ENCODE assay signal across 1 cellular context in the genomic region with DNA sequence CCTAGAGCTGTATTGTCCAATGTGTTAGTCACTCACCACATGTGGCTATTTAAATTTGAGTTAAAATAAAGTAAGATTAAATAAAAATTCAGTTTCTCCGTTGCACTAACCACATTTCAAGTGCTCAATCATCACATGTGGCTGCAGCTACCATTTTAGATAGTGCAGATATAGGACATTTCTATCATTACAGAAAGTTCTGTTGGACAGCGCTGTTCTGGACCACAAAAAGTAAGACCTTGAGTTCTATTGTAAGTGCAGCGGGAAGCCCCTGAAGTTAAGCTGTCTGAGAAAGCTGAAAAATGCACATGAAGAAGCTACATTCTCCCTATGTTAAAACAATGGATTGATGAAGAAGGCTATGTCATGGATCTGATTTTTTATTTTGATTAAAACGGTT.
TF ChIP-seq lines count a peak whose summit lies in the region.

No MANE protein-coding gene starts in this region.

TF ChIP-seq in H1, 55 proteins besides CTCF, POLR2A, EP300 and RAD21:
- TF ChIP-seq TBP (IDR thresholded peaks at IDR 0.05; ENCODE audit: low read depth, low read length), result no peak
- no peak for TF ChIP-seq SP4 (IDR thresholded peaks at IDR 0.05; ENCODE audit: low read length)
- TF ChIP-seq, protein P1, sequence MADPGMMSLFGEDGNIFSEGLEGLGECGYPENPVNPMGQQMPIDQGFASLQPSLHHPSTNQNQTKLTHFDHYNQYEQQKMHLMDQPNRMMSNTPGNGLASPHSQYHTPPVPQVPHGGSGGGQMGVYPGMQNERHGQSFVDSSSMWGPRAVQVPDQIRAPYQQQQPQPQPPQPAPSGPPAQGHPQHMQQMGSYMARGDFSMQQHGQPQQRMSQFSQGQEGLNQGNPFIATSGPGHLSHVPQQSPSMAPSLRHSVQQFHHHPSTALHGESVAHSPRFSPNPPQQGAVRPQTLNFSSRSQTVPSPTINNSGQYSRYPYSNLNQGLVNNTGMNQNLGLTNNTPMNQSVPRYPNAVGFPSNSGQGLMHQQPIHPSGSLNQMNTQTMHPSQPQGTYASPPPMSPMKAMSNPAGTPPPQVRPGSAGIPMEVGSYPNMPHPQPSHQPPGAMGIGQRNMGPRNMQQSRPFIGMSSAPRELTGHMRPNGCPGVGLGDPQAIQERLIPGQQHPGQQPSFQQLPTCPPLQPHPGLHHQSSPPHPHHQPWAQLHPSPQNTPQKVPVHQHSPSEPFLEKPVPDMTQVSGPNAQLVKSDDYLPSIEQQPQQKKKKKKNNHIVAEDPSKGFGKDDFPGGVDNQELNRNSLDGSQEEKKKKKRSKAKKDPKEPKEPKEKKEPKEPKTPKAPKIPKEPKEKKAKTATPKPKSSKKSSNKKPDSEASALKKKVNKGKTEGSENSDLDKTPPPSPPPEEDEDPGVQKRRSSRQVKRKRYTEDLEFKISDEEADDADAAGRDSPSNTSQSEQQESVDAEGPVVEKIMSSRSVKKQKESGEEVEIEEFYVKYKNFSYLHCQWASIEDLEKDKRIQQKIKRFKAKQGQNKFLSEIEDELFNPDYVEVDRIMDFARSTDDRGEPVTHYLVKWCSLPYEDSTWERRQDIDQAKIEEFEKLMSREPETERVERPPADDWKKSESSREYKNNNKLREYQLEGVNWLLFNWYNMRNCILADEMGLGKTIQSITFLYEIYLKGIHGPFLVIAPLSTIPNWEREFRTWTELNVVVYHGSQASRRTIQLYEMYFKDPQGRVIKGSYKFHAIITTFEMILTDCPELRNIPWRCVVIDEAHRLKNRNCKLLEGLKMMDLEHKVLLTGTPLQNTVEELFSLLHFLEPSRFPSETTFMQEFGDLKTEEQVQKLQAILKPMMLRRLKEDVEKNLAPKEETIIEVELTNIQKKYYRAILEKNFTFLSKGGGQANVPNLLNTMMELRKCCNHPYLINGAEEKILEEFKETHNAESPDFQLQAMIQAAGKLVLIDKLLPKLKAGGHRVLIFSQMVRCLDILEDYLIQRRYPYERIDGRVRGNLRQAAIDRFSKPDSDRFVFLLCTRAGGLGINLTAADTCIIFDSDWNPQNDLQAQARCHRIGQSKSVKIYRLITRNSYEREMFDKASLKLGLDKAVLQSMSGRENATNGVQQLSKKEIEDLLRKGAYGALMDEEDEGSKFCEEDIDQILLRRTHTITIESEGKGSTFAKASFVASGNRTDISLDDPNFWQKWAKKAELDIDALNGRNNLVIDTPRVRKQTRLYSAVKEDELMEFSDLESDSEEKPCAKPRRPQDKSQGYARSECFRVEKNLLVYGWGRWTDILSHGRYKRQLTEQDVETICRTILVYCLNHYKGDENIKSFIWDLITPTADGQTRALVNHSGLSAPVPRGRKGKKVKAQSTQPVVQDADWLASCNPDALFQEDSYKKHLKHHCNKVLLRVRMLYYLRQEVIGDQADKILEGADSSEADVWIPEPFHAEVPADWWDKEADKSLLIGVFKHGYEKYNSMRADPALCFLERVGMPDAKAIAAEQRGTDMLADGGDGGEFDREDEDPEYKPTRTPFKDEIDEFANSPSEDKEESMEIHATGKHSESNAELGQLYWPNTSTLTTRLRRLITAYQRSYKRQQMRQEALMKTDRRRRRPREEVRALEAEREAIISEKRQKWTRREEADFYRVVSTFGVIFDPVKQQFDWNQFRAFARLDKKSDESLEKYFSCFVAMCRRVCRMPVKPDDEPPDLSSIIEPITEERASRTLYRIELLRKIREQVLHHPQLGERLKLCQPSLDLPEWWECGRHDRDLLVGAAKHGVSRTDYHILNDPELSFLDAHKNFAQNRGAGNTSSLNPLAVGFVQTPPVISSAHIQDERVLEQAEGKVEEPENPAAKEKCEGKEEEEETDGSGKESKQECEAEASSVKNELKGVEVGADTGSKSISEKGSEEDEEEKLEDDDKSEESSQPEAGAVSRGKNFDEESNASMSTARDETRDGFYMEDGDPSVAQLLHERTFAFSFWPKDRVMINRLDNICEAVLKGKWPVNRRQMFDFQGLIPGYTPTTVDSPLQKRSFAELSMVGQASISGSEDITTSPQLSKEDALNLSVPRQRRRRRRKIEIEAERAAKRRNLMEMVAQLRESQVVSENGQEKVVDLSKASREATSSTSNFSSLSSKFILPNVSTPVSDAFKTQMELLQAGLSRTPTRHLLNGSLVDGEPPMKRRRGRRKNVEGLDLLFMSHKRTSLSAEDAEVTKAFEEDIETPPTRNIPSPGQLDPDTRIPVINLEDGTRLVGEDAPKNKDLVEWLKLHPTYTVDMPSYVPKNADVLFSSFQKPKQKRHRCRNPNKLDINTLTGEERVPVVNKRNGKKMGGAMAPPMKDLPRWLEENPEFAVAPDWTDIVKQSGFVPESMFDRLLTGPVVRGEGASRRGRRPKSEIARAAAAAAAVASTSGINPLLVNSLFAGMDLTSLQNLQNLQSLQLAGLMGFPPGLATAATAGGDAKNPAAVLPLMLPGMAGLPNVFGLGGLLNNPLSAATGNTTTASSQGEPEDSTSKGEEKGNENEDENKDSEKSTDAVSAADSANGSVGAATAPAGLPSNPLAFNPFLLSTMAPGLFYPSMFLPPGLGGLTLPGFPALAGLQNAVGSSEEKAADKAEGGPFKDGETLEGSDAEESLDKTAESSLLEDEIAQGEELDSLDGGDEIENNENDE (IDR thresholded peaks at IDR 0.05; ENCODE audit: insufficient replicate concordance, low read length), result no peak
- no peak for TF ChIP-seq JUND (IDR thresholded peaks at IDR 0.05; ENCODE audit: low read length)
- no peak for TF ChIP-seq CHD2 (IDR thresholded peaks at IDR 0.05; ENCODE audit: low read length)
- TF ChIP-seq CHD1 (IDR thresholded peaks at IDR 0.05; ENCODE audit: low read depth, low read length), result no peak
- TF ChIP-seq POU5F1 (IDR thresholded peaks at IDR 0.05; ENCODE audit: low read depth, low read length), result no peak
